ENCODE assay signal across 9 cellular contexts in genomic region chr7:106009511-106010226, GRCh38. TPM values are rescaled to one million over a fixed set of nuclear protein-coding genes. Genes with fewer than 3 reads are reported as not detected.
A peak's percentile ranks its signal among the peaks of the same experiment; 100 is the strongest.
DNase-seq lines count a peak whose midpoint lies in the region; FAIRE-seq and TF ChIP-seq lines count a peak whose summit lies in the region.
"Had no signal": no experiment of that assay in that cellular context is flagged by ENCODE, and none has a peak within 500 bp of the region (broad histone marks: within the 10 kb centered on the region; RNA-seq: fewer than 3 reads in every experiment).

No MANE protein-coding gene starts in this region.

- H2AFZ ChIP-seq in keratinocyte (ENCODE audit: control insufficient read depth, low read length): peak overlapping the region; percentile 43

- peak overlapping the region; percentile 58 for H3K4me2 ChIP-seq in keratinocyte (ENCODE audit: control insufficient read depth, extremely low read depth, insufficient read depth, low read depth, low read length)

- dilution Hi-C loops in keratinocyte (cut with MboI; ENCODE audit: extremely low pct_ligation_motif_present, low sequenced_read_pairs): no loop called here

- H3K27ac ChIP-seq in keratinocyte (ENCODE audit: control insufficient read depth, insufficient read depth, low read length): no peak overlapping the region

- H3K27me3 Mint-ChIP-seq in HFFc6 (ENCODE audit: insufficient read depth): peaks cover 32% of the 10 kb centered on the region

- H4K20me1 ChIP-seq in keratinocyte (ENCODE audit: control insufficient read depth, extremely low read depth, insufficient read depth, low read length): no peaks in the 10 kb centered on the region

- FAIRE-seq in keratinocyte (lab: Jason Lieb, UNC): peak; percentile 61

- no peaks in the 10 kb centered on the region for H3K79me2 ChIP-seq in keratinocyte (ENCODE audit: control insufficient read depth, insufficient read depth, low read length)

- H3K36me3 ChIP-seq in keratinocyte (ENCODE audit: control insufficient read depth in 2 of 2, extremely low read depth in 1 of 2, insufficient read depth in 2 of 2, low read length in 2 of 2): no peaks in the 10 kb centered on the region

- H3K9ac ChIP-seq in keratinocyte (ENCODE audit: control insufficient read depth, extremely low read depth, insufficient read depth, low read length): no peak overlapping the region

- peaks cover 22% of the 10 kb centered on the region for H3K9me3 Mint-ChIP-seq in HFFc6

- H3K4me1 Mint-ChIP-seq in HFFc6 (ENCODE audit: low read depth): peaks cover 37% of the 10 kb centered on the region

- H3K27ac Mint-ChIP-seq in HFFc6: peak overlapping the region; percentile 79

- peaks cover 7% of the 10 kb centered on the region for H3K4me1 ChIP-seq in keratinocyte (ENCODE audit: control insufficient read depth, extremely low read depth, insufficient read depth, low read length)

- TF ChIP-seq CTCF in HFFc6 (IDR thresholded peaks at IDR 0.05) (peak; percentile 99), keratinocyte (optimal IDR thresholded peaks at IDR 0.05 in 1 of 3, IDR thresholded peaks at IDR 0.05 in 1 of 3, conservative IDR thresholded peaks at IDR 0.05 in 1 of 3; ENCODE audit: extremely low read depth in 1 of 3, insufficient read depth in 2 of 3, low read length in 3 of 3) (peak; percentile 87 to 99 (median 93))

- peaks cover 4% of the 10 kb centered on the region for H3K27me3 ChIP-seq in keratinocyte (ENCODE audit: control insufficient read depth, extremely low read depth, insufficient read depth, low read length)

- H3K4me3 Mint-ChIP-seq in HFFc6: peak overlapping the region; percentile 71

- H3K9me1 ChIP-seq in keratinocyte (ENCODE audit: control insufficient read depth, extremely low read depth, insufficient read depth, low read length): no peaks in the 10 kb centered on the region

- H3K9me3 ChIP-seq in keratinocyte (ENCODE audit: control insufficient read depth, low read depth, low read length): no peaks in the 10 kb centered on the region

- H3K36me3 Mint-ChIP-seq in HFFc6 (ENCODE audit: low read depth): peaks cover 17% of the 10 kb centered on the region

- peak overlapping the region in 1 of 3 experiments; percentile 23 for H3K4me3 ChIP-seq in keratinocyte (ENCODE audit: control insufficient read depth in 2 of 3, extremely low read depth in 1 of 3, insufficient read depth in 2 of 3, low read depth in 1 of 3, low read length in 3 of 3)
- H3K4me3 ChIP-seq: skin epidermis had no signal

- peak; percentile 100 for DNase-seq in ELF-1 (ENCODE audit: low read depth, low spot score)
- DNase-seq in HFFc6: peak; percentile 98
- peak; percentile 63 for DNase-seq in NCI-H2029 treated with DMSO at 0.1 percent for 48 hours (lab: John Stamatoyannopoulos, UW)
- DNase-seq in activated CD4-positive, CD25-positive, alpha-beta regulatory T cell treated with anti-CD3 and anti-CD28 coated beads, Interleukin-2, amount 50 U/mL, for 72 hours: peak; percentile 84
- peak; percentile 75 for DNase-seq in central memory CD4-positive, alpha-beta T cell
- peak; percentile 86 for DNase-seq in keratinocyte (ENCODE audit: low read depth, low spot score)
- DNase-seq in stimulated activated CD4-positive, alpha-beta T cell treated with anti-CD3 and anti-CD28 coated beads, Interleukin-15, amount 100 ng/mL, for 24 hours: peak; percentile 87
- DNase-seq in DMS114 treated with DMSO at 0.1 percent for 48 hours (lab: John Stamatoyannopoulos, UW; ENCODE audit: unreplicated experiment): no peak

RNA-seq across cellular contexts. Expression of gene CDHR3, which starts 46.6 kb away (rescaled TPM):
- 1 to 10 TPM; 1.9 to 2.7 (median 2.3) TPM for total RNA-seq in HFFc6 (2021; fragmentation: NEBNext Ultra II Directional; extraction: Animal tissue kit (Norgen Biotek cat#: 25700))
- polyA plus RNA-seq in keratinocyte: 0.32 to 1.2 TPM (median 0.64 TPM) in 3 replicates
- polyA plus RNA-seq in keratinocyte (2011; ENCODE audit: low read depth): not detected
- 0.46 and 0.60 TPM in 2 replicates for polyA plus RNA-seq in keratinocyte (2011; cell fraction: cytosol; rRNA removed)
- 1.9 and 2.5 TPM in 2 replicates for polyA plus RNA-seq in keratinocyte (2011; cell fraction: nucleus; rRNA removed)
- 0.63 and 1.1 TPM in 2 replicates for polyA plus RNA-seq in keratinocyte (2012; ENCODE audit: low replicate concordance)
- 0.59 to 2.0 TPM (median 0.66 TPM) in 3 replicates for polyA minus RNA-seq in keratinocyte
- not detected for polyA minus RNA-seq in keratinocyte (2011; cell fraction: cytosol; rRNA and poly(A)+ RNA removed)
- polyA minus RNA-seq in keratinocyte (2011; cell fraction: nucleus; rRNA and poly(A)+ RNA removed): 4.3 and 7.6 TPM in 2 replicates
